Comparison of ENCODE assay signal across 12 cellular contexts in the genomic region with DNA sequence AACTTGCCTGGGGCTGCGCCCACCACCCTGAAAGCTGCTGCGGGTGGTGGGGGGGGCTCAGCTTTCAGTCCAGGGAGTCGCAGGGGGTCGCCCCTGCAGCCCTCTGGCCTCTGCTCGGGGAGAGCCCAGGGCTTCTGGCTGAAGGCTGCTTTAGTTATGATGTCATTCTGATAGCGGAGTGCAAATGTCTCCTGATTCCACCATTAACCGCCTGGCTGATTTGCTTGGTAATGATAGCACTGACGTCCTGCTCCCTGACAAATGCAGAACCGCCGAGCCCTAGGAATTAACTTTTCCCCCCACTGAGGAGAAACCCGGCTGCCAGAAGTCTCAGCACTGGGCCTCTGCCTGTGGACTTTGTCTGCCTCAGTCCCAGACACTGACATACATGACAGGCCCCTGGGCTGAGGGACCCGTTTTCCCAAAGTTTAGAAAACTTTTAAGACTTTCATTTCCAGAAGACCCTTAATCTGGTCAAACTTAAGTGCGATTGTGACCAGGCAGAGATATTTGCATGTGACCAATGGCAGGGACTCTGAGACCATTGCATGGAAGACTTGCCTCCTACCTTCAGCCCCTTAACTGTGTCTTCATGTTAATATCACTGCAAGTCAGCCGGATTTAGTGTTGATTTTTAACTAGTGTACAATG.
DNase-seq lines count a peak whose midpoint lies in the region; ATAC-seq and TF ChIP-seq lines count a peak whose summit lies in the region.
"Had no signal": no experiment of that assay in that cellular context is flagged by ENCODE, and none has a peak within 500 bp of the region (broad histone marks: within the 10 kb centered on the region; RNA-seq: fewer than 3 reads in every experiment).

No MANE protein-coding gene starts in this region.

- no peak overlapping the region for H4K91ac ChIP-seq in neuronal stem cell (ENCODE audit: low read depth, low read length, poor library complexity)

- H3K9me3 ChIP-seq in heart left ventricle = no peaks in the 10 kb centered on the region
- no peaks in the 10 kb centered on the region for H3K9me3 ChIP-seq in neuronal stem cell (replicated peaks in 1 of 2; ENCODE audit: control insufficient read depth in 2 of 2, insufficient read depth in 1 of 2, low read depth in 1 of 2, low read length in 2 of 2)
- no peaks in the 10 kb centered on the region for H3K9me3 ChIP-seq in mammary epithelial cell (replicated peaks; ENCODE audit: insufficient read depth, low read length)

- CTCF ChIA-PET in mammary epithelial cell (lab: Charles Lee; ENCODE audit: low non-redundant PET) = no interaction called here

- intact Hi-C loops in heart left ventricle (cut with DNase I) = loop anchor here in 8 of 10 donors (5.0 to 10.0 kb wide), 6 partner anchors 175 to 425 kb away; no protein-coding TSS in a partner anchor
- intact Hi-C loops in mammary epithelial cell (cut with micrococcal nuclease) = no loop called here

- no peak overlapping the region for H2BK15ac ChIP-seq in neuronal stem cell (ENCODE audit: low read length)

- no peaks in the 10 kb centered on the region for H3K79me1 ChIP-seq in neuronal stem cell (ENCODE audit: low read depth, low read length)

- dilution Hi-C loops in mammary epithelial cell (cut with HindIII; ENCODE audit: low sequenced_read_pairs) = loop anchor here (5.0 kb wide), 1 partner anchor 67 kb away; no protein-coding TSS in a partner anchor

- H3K4me1 ChIP-seq in heart left ventricle = peaks cover 0 to 46% (median 15%) of the 10 kb centered on the region in 12 donors
- H3K4me1 ChIP-seq in neuronal stem cell (ENCODE audit: control insufficient read depth in 2 of 2, insufficient read depth in 1 of 2, low read depth in 1 of 2, low read length in 2 of 2) = peaks cover 9 to 20% of the 10 kb centered on the region in 2 donors
- peaks cover 10% of the 10 kb centered on the region for H3K4me1 ChIP-seq in mammary epithelial cell (ENCODE audit: insufficient read depth, low read length)

- TF ChIP-seq CTCF in heart left ventricle (IDR thresholded peaks at IDR 0.05) (no peak), mammary epithelial cell (conservative IDR thresholded peaks at IDR 0.05 in 1 of 2, IDR thresholded peaks at IDR 0.05 in 1 of 2; ENCODE audit: extremely low read depth in 1 of 2, insufficient read depth in 1 of 2, low read depth in 1 of 2, low read length in 2 of 2) (no peak)

- H2BK120ac ChIP-seq in neuronal stem cell (ENCODE audit: low read depth, low read length) = no peak overlapping the region

- DNase-seq in DMS79 treated with DMSO at 0.1 percent for 48 hours (lab: John Stamatoyannopoulos, UW) = peak; percentile 65
- DNase-seq in NCI-H748 (lab: John Stamatoyannopoulos, UW; ENCODE audit: unreplicated experiment) = peak; percentile 55
- DNase-seq in heart left ventricle = no peak
- no peak for DNase-seq in neuronal stem cell (ENCODE audit: low spot score)
- no peak for DNase-seq in mammary epithelial cell
- no peak for DNase-seq in activated CD4-positive, alpha-beta T cell treated with anti-CD3 and anti-CD28 coated beads for 4 hours
- no peak for DNase-seq in HuH-7.5 (ENCODE audit: low spot score)
- DNase-seq: activated CD4-positive, alpha-beta T cell treated with anti-CD3 and anti-CD28 coated beads, Interleukin-2, amount 50 U/mL, for 4 hours; CD4-positive, CD25-positive, alpha-beta regulatory T cell; NCI-H774; stimulated activated naive B cell treated with anti-CD40 and anti-IgM and Interleukin-4, amounts not matched to agents 10 μg/mL and 1 μg/mL and 100 μg/mL, for 72 hours had no signal

- H3K9ac ChIP-seq in neuronal stem cell (ENCODE audit: low read depth, low read length, poor library complexity) (no peak overlapping the region), mammary epithelial cell (ENCODE audit: insufficient read depth, low read length) (no peak overlapping the region)

- H3K36me3 ChIP-seq in heart left ventricle = no peaks in the 10 kb centered on the region
- H3K36me3 ChIP-seq in neuronal stem cell (replicated peaks in 1 of 2; ENCODE audit: control insufficient read depth in 2 of 2, insufficient read depth in 2 of 2, low read length in 2 of 2) = no peaks in the 10 kb centered on the region
- H3K36me3 ChIP-seq in mammary epithelial cell (ENCODE audit: insufficient read depth, low read length) = no peaks in the 10 kb centered on the region

- H3K4ac ChIP-seq in neuronal stem cell (ENCODE audit: low read length) = no peak overlapping the region

- H3K18ac ChIP-seq in neuronal stem cell (ENCODE audit: low read length) = peak overlapping the region; percentile 72

- 26 to 32% (median 29%) methylated on average over 13 to 14 of the region's 14 CpGs for WGBS in heart left ventricle, 4 donors
- no CpG with 5 or more reads among the region's 14 CpGs for WGBS in neuronal stem cell (ENCODE audit: extremely low coverage in 2 of 2, insufficient read length in 2 of 2, insufficient replicate concordance in 1 of 2), 2 donors
- 84% methylated on average over 8 of the region's 14 CpGs for WGBS in mammary epithelial cell (ENCODE audit: low coverage, missing lambda C conversion rate)

- in situ Hi-C loops in mammary epithelial cell (cut with MboI; ENCODE audit: low sequenced_read_pairs in 2 of 2) = no loop called here

- H3K23ac ChIP-seq in neuronal stem cell (ENCODE audit: low read depth, low read length, poor library complexity) = no peak overlapping the region

- peak overlapping the region in 6 of 12 donors; percentile 15 to 82 (median 70) for H3K27ac ChIP-seq in heart left ventricle
- H3K27ac ChIP-seq in neuronal stem cell (replicated peaks; ENCODE audit: low read length) = no peak overlapping the region
- no peak overlapping the region for H3K27ac ChIP-seq in mammary epithelial cell (ENCODE audit: insufficient read depth, low read depth, low read length)

- H3K4me3 ChIP-seq in heart left ventricle (peak overlapping the region in 10 of 12 donors; percentile 45 to 69 (median 58)), neuronal stem cell (ENCODE audit: low read length in 2 of 2) (peak overlapping the region in 1 of 2 donors; percentile 74), mammary epithelial cell (replicated peaks in 1 of 3; ENCODE audit: insufficient read depth in 1 of 3, low read depth in 2 of 3, low read length in 3 of 3) (no peak overlapping the region)

- H3K27me3 ChIP-seq in heart left ventricle (peaks cover 0 to 68% (median 42%) of the 10 kb centered on the region in 9 donors), neuronal stem cell (ENCODE audit: control insufficient read depth in 3 of 3, insufficient read depth in 3 of 3, low read depth in 1 of 3, low read length in 3 of 3) (peaks cover 10 to 48% (median 46%) of the 10 kb centered on the region in 3 experiments), mammary epithelial cell (ENCODE audit: insufficient read depth, low read length) (peaks cover 33% of the 10 kb centered on the region)

- H3K14ac ChIP-seq in neuronal stem cell (ENCODE audit: low read length) = no peak overlapping the region

- peak overlapping the region; percentile 29 for H2AFZ ChIP-seq in neuronal stem cell (ENCODE audit: low read length)
- no peak overlapping the region for H2AFZ ChIP-seq in mammary epithelial cell (ENCODE audit: low read depth, low read length)

- H4K8ac ChIP-seq in neuronal stem cell (ENCODE audit: low read depth, low read length) = no peak overlapping the region

- H4K20me1 ChIP-seq in mammary epithelial cell (ENCODE audit: insufficient read depth, low read length) = no peaks in the 10 kb centered on the region

- no peak overlapping the region for H2AK5ac ChIP-seq in neuronal stem cell (ENCODE audit: low read depth, low read length)

- H2BK5ac ChIP-seq in neuronal stem cell (ENCODE audit: low read length) = no peak overlapping the region

- H3K4me2 ChIP-seq in neuronal stem cell (ENCODE audit: insufficient read depth, low read length, poor library complexity, severe bottlenecking) (peak overlapping the region; percentile 41), mammary epithelial cell (ENCODE audit: insufficient read depth, low read depth, low read length) (no peak overlapping the region)

- H2BK12ac ChIP-seq in neuronal stem cell (ENCODE audit: low read length) = no peak overlapping the region

- no peaks in the 10 kb centered on the region for H3K79me2 ChIP-seq in mammary epithelial cell (ENCODE audit: insufficient read depth, low read length)

- ATAC-seq in heart left ventricle = peak in 3 of 4 donors; percentile 10 to 58 (median 37)
- ATAC-seq in GM21737 (IDR thresholded peaks at IDR 0.05; ENCODE audit: unreplicated experiment) = no peak
- ATAC-seq: stimulated activated naive B cell treated with anti-CD40 and anti-IgM and Interleukin-4, amounts not matched to agents 10 μg/mL and 1 μg/mL and 100 μg/mL, for 72 hours had no signal

- no peak for TF ChIP-seq POLR2A in heart left ventricle (IDR thresholded peaks at IDR 0.05)

- BruUV-seq in mammary epithelial cell (replicated peaks; lab: Mats Ljungman, UMichigan) = no TSS peak

Comparison
In these comparisons a context has a peak if more than half of its experiments do, and no peak if none do; other contexts are left out.
1. DNase-seq: peak in DMS79 treated with DMSO at 0.1 percent for 48 hours (single experiment) and NCI-H748 (single experiment); none in heart left ventricle (0 of 5), neuronal stem cell (single experiment), mammary epithelial cell (single experiment), activated CD4-positive, alpha-beta T cell treated with anti-CD3 and anti-CD28 coated beads for 4 hours (0 of 2) and HuH-7.5 (single experiment).
2. H3K4me3 ChIP-seq: peak in heart left ventricle (10 of 12); none in mammary epithelial cell (0 of 3).